Comparison of ENCODE assay signal across 29 cellular contexts in genomic region chr14:33925209-33925608, GRCh38.
"Had no signal": no experiment of that assay in that cellular context is flagged by ENCODE, and none has a peak within 500 bp of the region (broad histone marks: within the 10 kb centered on the region; RNA-seq: fewer than 3 reads in every experiment).

No MANE protein-coding gene starts in this region.

- DNase-seq: activated B cell treated with CpG ODN at 0.5 μM for 24 hours; activated CD4-positive, alpha-beta T cell treated with anti-CD3 and anti-CD28 coated beads for 48 hours; activated CD4-positive, alpha-beta T cell treated with anti-CD3 and anti-CD28 coated beads, Interleukin-2, amount 50 U/mL, for 1 hour; activated CD4-positive, alpha-beta T cell treated with anti-CD3 and anti-CD28 coated beads, Interleukin-2, amount 50 U/mL, for 48 hours; activated CD8-positive, alpha-beta memory T cell treated with anti-CD3 and anti-CD28 coated beads for 24 hours; activated CD8-positive, alpha-beta T cell treated with anti-CD3 and anti-CD28 coated beads for 36 hours; activated effector memory CD4-positive, alpha-beta T cell treated with Interleukin-2 at 50 U/mL for 16 hours; activated gamma-delta T cell treated with Interleukin-2 at 50 U/mL for 16 hours; activated naive CD4-positive, alpha-beta T cell treated with anti-CD3 and anti-CD28 coated beads, Interleukin-2, amount 50 U/mL, for 16 hours; activated naive CD4-positive, alpha-beta T cell treated with Interleukin-2 at 50 U/mL for 16 hours; activated T-cell treated with anti-CD3 and anti-CD28 coated beads, Interleukin-2, amount 50 U/mL, for 4 hours; amniotic stem cell; anterior cingulate cortex; brain microvascular endothelial cell; dorsolateral prefrontal cortex; effector memory CD4-positive, alpha-beta T cell; endodermal cell; foreskin fibroblast; gastrocnemius medialis; T-helper 1 cell; T-helper 17 cell; T1000; WERI-Rb-1 had no signal

- H3K4me3 ChIP-seq: coronary artery, dorsolateral prefrontal cortex, gastrocnemius medialis had no signal

- H3K4me3 Mint-ChIP-seq: activated B cell treated with CpG ODN at 0.5 μM for 24 hours; activated CD8-positive, alpha-beta T cell treated with anti-CD3 and anti-CD28 coated beads for 36 hours; activated naive CD8-positive, alpha-beta T cell; activated T-cell treated with anti-CD3 and anti-CD28 coated beads, Interleukin-2, amount 50 U/mL, for 4 hours; activated T-helper 17 cell treated with anti-CD3 and anti-CD28 coated beads, Interleukin-2, amount 50 U/mL, for 72 hours; central memory CD8-positive, alpha-beta T cell; dendritic cell treated with granulocyte-macrophage colony-stimulating factor and Interleukin-4, amounts not matched to agents 40 ng/mL and 50 ng/mL, for 4 days; endodermal cell; T-helper 17 cell; T-helper 2 cell treated with Interferon-gamma antibody and Interleukin-4, amounts not matched to agents 5 μg/mL and 100 μg/mL, for 36 hours had no signal

- H3K27ac Mint-ChIP-seq: activated B cell treated with CpG ODN at 0.5 μM for 24 hours; activated CD8-positive, alpha-beta T cell treated with anti-CD3 and anti-CD28 coated beads for 36 hours; activated naive CD8-positive, alpha-beta T cell; activated T-helper 17 cell treated with anti-CD3 and anti-CD28 coated beads, Interleukin-2, amount 50 U/mL, for 72 hours; dendritic cell treated with granulocyte-macrophage colony-stimulating factor and Interleukin-4, amounts not matched to agents 40 ng/mL and 50 ng/mL, for 4 days; endodermal cell; T-helper 17 cell; T-helper 2 cell treated with Interferon-gamma antibody and Interleukin-4, amounts not matched to agents 5 μg/mL and 100 μg/mL, for 36 hours had no signal

- H3K36me3 ChIP-seq: brain microvascular endothelial cell, WERI-Rb-1 had no signal

- H3K27me3 ChIP-seq: brain microvascular endothelial cell, dorsolateral prefrontal cortex, gastrocnemius medialis had no signal

- H3K27ac ChIP-seq: brain microvascular endothelial cell, coronary artery, gastrocnemius medialis, WERI-Rb-1 had no signal

- H3K9me3 ChIP-seq: gastrocnemius medialis had no signal

- H3K27me3 Mint-ChIP-seq: activated B cell treated with CpG ODN at 0.5 μM for 24 hours; activated CD8-positive, alpha-beta T cell treated with anti-CD3 and anti-CD28 coated beads for 36 hours; activated naive CD8-positive, alpha-beta T cell; activated T-helper 17 cell treated with anti-CD3 and anti-CD28 coated beads, Interleukin-2, amount 50 U/mL, for 72 hours; central memory CD8-positive, alpha-beta T cell; dendritic cell treated with granulocyte-macrophage colony-stimulating factor and Interleukin-4, amounts not matched to agents 40 ng/mL and 50 ng/mL, for 4 days; T-helper 17 cell had no signal

- H3K4me1 Mint-ChIP-seq: activated B cell treated with CpG ODN at 0.5 μM for 24 hours; central memory CD8-positive, alpha-beta T cell; T-helper 17 cell had no signal

- H3K4me1 ChIP-seq: gastrocnemius medialis had no signal

- H3K9me3 Mint-ChIP-seq: activated B cell treated with CpG ODN at 0.5 μM for 24 hours; activated CD8-positive, alpha-beta T cell treated with anti-CD3 and anti-CD28 coated beads for 36 hours; activated T-cell treated with anti-CD3 and anti-CD28 coated beads, Interleukin-2, amount 50 U/mL, for 4 hours; activated T-helper 17 cell treated with anti-CD3 and anti-CD28 coated beads, Interleukin-2, amount 50 U/mL, for 72 hours; dendritic cell treated with granulocyte-macrophage colony-stimulating factor and Interleukin-4, amounts not matched to agents 40 ng/mL and 50 ng/mL, for 4 days; endodermal cell; T-helper 2 cell treated with Interferon-gamma antibody and Interleukin-4, amounts not matched to agents 5 μg/mL and 100 μg/mL, for 36 hours had no signal
